In the genomic region with DNA sequence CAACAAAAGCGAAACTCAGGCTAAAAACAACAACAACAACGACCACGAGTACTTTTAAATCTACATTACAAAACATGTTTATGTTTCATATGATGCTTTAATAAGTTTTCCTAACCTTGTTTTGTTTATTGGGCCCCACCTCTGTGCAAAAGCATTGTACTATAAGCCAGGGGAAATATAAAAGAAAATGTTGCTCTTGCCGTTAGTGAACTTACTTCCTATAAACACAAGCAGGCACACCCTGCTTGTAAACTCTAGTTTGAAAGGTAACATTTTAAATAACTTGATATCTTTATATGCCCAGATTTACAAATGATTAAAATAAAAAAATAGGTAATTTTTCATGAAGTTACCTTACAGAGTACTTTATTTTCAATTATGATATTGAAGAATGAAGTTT, we compare ENCODE assay signal across 1 cellular context.
TF ChIP-seq lines count a peak whose summit lies in the region.

No MANE protein-coding gene starts in this region.

TF ChIP-seq in GM12878, 131 proteins besides CTCF, POLR2A, EP300 and RAD21:
- no peak for TF ChIP-seq ATF7 (IDR thresholded peaks at IDR 0.05; ENCODE audit: low read depth)
